In the genomic region with DNA sequence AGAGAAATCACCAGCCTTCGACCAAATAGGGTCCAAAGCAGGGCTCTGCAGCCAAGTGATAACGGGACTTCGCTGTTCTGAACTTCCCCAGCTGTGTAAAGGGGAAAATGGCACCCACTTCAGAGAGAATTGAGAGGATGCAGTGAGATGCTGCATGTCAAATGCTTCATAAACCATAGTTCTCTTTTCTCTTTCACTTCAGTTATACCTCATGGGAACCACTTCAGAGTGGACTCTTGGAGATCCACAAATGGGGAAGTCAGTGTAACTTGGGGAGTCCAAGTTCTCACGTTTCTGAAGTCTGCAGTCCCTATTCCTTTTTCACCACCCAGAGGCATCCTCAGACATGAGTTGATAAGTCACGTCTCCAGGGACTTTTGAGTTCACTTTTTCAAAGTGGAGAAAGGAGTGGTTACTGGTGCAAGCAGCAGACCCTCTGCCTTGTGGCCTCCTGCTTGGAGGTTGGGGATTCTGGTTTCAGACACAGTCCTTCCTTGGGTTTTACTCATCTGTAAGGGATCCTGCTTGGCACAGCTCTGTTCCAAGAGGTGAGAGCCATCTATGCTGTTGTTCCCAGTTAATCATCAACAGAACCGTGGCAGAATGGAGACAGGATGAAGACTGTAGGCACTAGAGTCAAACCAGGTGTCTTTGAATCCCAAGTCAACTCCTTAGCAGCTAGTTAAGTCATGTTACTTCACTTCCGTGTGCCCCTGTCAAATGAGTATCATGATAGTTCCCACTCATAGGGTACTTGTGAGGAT, we compare ENCODE assay signal across 1 cellular context.
TF ChIP-seq lines count a peak whose summit lies in the region.

No MANE protein-coding gene starts in this region.

TF ChIP-seq in HepG2, 621 proteins besides CTCF, POLR2A, EP300 and RAD21 (continued from another document):
- TF ChIP-seq, protein P1, sequence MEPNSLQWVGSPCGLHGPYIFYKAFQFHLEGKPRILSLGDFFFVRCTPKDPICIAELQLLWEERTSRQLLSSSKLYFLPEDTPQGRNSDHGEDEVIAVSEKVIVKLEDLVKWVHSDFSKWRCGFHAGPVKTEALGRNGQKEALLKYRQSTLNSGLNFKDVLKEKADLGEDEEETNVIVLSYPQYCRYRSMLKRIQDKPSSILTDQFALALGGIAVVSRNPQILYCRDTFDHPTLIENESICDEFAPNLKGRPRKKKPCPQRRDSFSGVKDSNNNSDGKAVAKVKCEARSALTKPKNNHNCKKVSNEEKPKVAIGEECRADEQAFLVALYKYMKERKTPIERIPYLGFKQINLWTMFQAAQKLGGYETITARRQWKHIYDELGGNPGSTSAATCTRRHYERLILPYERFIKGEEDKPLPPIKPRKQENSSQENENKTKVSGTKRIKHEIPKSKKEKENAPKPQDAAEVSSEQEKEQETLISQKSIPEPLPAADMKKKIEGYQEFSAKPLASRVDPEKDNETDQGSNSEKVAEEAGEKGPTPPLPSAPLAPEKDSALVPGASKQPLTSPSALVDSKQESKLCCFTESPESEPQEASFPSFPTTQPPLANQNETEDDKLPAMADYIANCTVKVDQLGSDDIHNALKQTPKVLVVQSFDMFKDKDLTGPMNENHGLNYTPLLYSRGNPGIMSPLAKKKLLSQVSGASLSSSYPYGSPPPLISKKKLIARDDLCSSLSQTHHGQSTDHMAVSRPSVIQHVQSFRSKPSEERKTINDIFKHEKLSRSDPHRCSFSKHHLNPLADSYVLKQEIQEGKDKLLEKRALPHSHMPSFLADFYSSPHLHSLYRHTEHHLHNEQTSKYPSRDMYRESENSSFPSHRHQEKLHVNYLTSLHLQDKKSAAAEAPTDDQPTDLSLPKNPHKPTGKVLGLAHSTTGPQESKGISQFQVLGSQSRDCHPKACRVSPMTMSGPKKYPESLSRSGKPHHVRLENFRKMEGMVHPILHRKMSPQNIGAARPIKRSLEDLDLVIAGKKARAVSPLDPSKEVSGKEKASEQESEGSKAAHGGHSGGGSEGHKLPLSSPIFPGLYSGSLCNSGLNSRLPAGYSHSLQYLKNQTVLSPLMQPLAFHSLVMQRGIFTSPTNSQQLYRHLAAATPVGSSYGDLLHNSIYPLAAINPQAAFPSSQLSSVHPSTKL (CRISPR knock-in tag; IDR thresholded peaks at IDR 0.05), result 0 out of 2 replicates have a peak, but pooled peaks have one; percentile 20
- TF ChIP-seq ZNF747 (CRISPR knock-in tag; IDR thresholded peaks at IDR 0.05; ENCODE audit: borderline replicate concordance) (no peak), ZKSCAN5 (CRISPR knock-in tag; IDR thresholded peaks at IDR 0.05) (peak; percentile 63; the same call in 1 of the 2 replicates)
- TF ChIP-seq, protein P2, sequence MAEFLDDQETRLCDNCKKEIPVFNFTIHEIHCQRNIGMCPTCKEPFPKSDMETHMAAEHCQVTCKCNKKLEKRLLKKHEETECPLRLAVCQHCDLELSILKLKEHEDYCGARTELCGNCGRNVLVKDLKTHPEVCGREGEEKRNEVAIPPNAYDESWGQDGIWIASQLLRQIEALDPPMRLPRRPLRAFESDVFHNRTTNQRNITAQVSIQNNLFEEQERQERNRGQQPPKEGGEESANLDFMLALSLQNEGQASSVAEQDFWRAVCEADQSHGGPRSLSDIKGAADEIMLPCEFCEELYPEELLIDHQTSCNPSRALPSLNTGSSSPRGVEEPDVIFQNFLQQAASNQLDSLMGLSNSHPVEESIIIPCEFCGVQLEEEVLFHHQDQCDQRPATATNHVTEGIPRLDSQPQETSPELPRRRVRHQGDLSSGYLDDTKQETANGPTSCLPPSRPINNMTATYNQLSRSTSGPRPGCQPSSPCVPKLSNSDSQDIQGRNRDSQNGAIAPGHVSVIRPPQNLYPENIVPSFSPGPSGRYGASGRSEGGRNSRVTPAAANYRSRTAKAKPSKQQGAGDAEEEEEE (CRISPR knock-in tag; IDR thresholded peaks at IDR 0.05; ENCODE audit: borderline replicate concordance), result no peak
